7 cellular contexts compared by ENCODE assay signal in the genomic region with DNA sequence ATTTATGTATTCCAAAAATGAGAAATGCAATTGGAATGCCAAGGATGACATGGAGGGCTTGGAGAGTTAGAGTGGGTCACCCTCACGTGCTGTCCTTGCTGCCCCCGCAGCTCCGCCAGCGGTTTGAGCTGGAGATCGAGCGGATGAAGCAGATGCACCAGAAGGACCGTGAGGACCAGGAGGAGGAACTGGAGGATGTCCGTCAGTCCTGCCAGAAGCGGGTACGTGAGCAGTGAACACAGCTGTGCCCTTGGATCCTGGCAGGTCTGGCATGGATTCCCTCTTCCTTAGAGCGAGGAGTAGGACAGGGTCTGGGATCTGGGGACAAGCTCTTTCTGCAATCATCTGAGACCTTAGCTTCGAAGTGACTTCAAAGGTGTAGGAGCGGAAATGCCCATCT.
"Had no signal": no experiment of that assay in that cellular context is flagged by ENCODE, and none has a peak within 500 bp of the region (broad histone marks: within the 10 kb centered on the region; RNA-seq: fewer than 3 reads in every experiment).

No MANE protein-coding gene starts in this region.

- H2AFZ ChIP-seq: GM23338 had no signal

- DNase-seq: H9, HCEC 1CT, IMR-90 had no signal

- H3K4me3 ChIP-seq: GM23338 had no signal

- H3K27ac Mint-ChIP-seq: GM23338, H9 had no signal

- H3K4me2 ChIP-seq: GM23338 had no signal

- ATAC-seq: GM23338 had no signal

- FAIRE-seq: H1, H54, HTR-8/SVneo had no signal

- H3K4me3 Mint-ChIP-seq: GM23338, H9 had no signal
